In the genomic region with DNA sequence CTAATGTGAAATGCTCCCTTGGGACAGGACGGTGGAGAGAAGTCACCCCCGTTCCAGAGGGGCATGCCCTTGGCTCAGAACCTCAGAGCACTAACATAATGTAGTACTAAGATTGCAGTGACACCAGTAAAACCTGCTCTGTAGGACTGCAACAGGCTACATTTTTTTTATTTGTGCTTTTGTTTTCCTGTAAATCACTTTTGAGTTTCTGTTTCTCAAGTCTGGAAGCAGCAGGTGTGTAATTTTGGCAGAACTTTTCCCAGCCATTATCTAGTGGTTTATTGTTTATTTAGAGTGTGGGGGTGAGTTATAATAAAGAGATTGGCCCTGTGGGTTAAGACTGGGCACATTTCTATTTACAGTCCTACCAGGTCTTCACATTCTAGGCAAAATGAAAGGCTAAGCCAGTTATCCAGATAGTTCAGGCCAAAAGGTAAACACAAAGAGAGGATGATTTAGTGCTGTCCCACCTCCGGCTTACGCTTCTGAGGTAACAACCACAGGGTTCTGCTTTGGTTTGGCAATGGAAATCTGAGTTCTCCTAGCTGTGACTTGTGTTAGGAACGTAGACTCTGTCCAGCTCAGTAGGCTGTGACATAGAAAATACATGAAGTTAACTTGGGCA, we compare ENCODE assay signal across 12 cellular contexts. TPM values are rescaled to one million over a fixed set of nuclear protein-coding genes. Genes with fewer than 3 reads are reported as not detected.
A peak's percentile ranks its signal among the peaks of the same experiment; 100 is the strongest.
DNase-seq lines count a peak whose midpoint lies in the region; ATAC-seq and TF ChIP-seq lines count a peak whose summit lies in the region.
"Had no signal": no experiment of that assay in that cellular context is flagged by ENCODE, and none has a peak within 500 bp of the region (broad histone marks: within the 10 kb centered on the region; RNA-seq: fewer than 3 reads in every experiment).

No MANE protein-coding gene starts in this region.

- TF ChIP-seq RAD21 in IMR-90 (IDR thresholded peaks at IDR 0.05; ENCODE audit: low read length), result no peak

- no peak overlapping the region for H3K9ac ChIP-seq in IMR-90 (ENCODE audit: low read depth, low read length)

- H3K18ac ChIP-seq in IMR-90 (ENCODE audit: low read depth, low read length), result peak overlapping the region; percentile 61; the same call in 1 of the 2 replicates

- CTCF ChIA-PET in IMR-90 (lab: Yijun Ruan, JAX), result no interaction called here

- H2BK5ac ChIP-seq in IMR-90 (ENCODE audit: low read depth, low read length, poor library complexity, severe bottlenecking), result no peak overlapping the region

- peak overlapping the region; percentile 81; the same call in 1 of the 3 replicates for H2BK15ac ChIP-seq in IMR-90 (ENCODE audit: low read depth, low read length)

- H4K8ac ChIP-seq in IMR-90 (ENCODE audit: low read depth in 2 of 2, low read length in 2 of 2), result peak overlapping the region in 1 of 2 experiments; percentile 47; a peak in 2 of 4 replicates

- H4K20me1 ChIP-seq in IMR-90 (ENCODE audit: insufficient read depth, low read length), result no peaks in the 10 kb centered on the region

- no peaks in the 10 kb centered on the region for H3K79me2 ChIP-seq in ACC112 (ENCODE audit: control insufficient read depth, insufficient read depth, low read length, unreplicated experiment)

- H3K4me2 ChIP-seq in IMR-90 (ENCODE audit: low read depth, low read length), result peak overlapping the region; percentile 54

- DNase-seq in IMR-90 (no peak), astrocyte of the hippocampus (ENCODE audit: low read depth, low spot score) (peak; percentile 9), left colon (no peak), GM10266 (ENCODE audit: extremely low spot score) (no peak), tibial artery (no peak)
- DNase-seq: activated T-cell treated with anti-CD3 and anti-CD28 coated beads, Interleukin-2, amount 50 U/mL, for 4 hours; GOT3; MV-4-11; retina had no signal

- intact Hi-C loops in IMR-90 (cut with micrococcal nuclease) (no loop called here), left colon (cut with DNase I, micrococcal nuclease) (no loop called here), tibial artery (cut with DNase I; ENCODE audit: low total_unique reads) (no loop called here)

- peak overlapping the region; percentile 47 for H2BK20ac ChIP-seq in IMR-90 (ENCODE audit: low read depth, low read length)

- in situ Hi-C loops in IMR-90 (cut with MboI; ENCODE audit: low sequenced_read_pairs), result no loop called here

- H3K27me3 ChIP-seq in ACC112 (ENCODE audit: insufficient read depth, low read length) (no peaks in the 10 kb centered on the region), IMR-90 (ENCODE audit: control insufficient read depth, insufficient read depth, low read length) (no peaks in the 10 kb centered on the region), tibial artery (no peaks in the 10 kb centered on the region)

- H2AK5ac ChIP-seq in IMR-90 (ENCODE audit: low read depth, low read length), result peak overlapping the region; percentile 95

- H3K9me3 ChIP-seq in IMR-90 (ENCODE audit: control insufficient read depth, insufficient read depth, low read length) (no peaks in the 10 kb centered on the region), tibial artery (no peaks in the 10 kb centered on the region)

- POLR2A ChIA-PET in IMR-90 (lab: Charles Lee; ENCODE audit: unreplicated experiment), result no interaction called here

- H2BK120ac ChIP-seq in IMR-90 (ENCODE audit: low read depth, low read length), result peak overlapping the region; percentile 45

- 0 out of 2 replicates have a peak, but pooled peaks cover 2% of the 10 kb centered on the region for H3K9me1 ChIP-seq in IMR-90 (ENCODE audit: insufficient read depth, low read length)

- H3K4me3 ChIP-seq in ACC112 (ENCODE audit: low read depth, low read length), result peak overlapping the region; percentile 67
- no peak overlapping the region for H3K4me3 ChIP-seq in IMR-90 (ENCODE audit: insufficient read depth, low read depth, low read length)
- H3K4me3 ChIP-seq in tibial artery, result no peak overlapping the region

- H3K23ac ChIP-seq in IMR-90 (ENCODE audit: low read depth, low read length), result peak overlapping the region; percentile 45; the same call in 1 of the 2 replicates

- no peaks in the 10 kb centered on the region for H3K79me1 ChIP-seq in IMR-90 (ENCODE audit: low read depth in 1 of 2, low read length in 2 of 2)

- no peak for TF ChIP-seq POLR2A in IMR-90 (IDR thresholded peaks at IDR 0.05; ENCODE audit: low read depth, low read length)

- no peak overlapping the region for H2AK9ac ChIP-seq in IMR-90 (replicated peaks; ENCODE audit: low read depth, low read length, poor library complexity)

- no peak overlapping the region; the same call in 1 of the 2 replicates for H3K56ac ChIP-seq in IMR-90 (ENCODE audit: extremely low read depth, insufficient read depth, low read length)

- peak overlapping the region; percentile 49 for H3K14ac ChIP-seq in IMR-90 (replicated peaks; ENCODE audit: low read depth, low read length)

- H3K4me1 ChIP-seq in ACC112 (ENCODE audit: control insufficient read depth, insufficient read depth, low read length, unreplicated experiment) (peaks cover 33% of the 10 kb centered on the region), IMR-90 (ENCODE audit: control insufficient read depth, insufficient read depth, low read length) (peaks cover 3% of the 10 kb centered on the region), tibial artery (peaks cover 0 to 11% (median 9%) of the 10 kb centered on the region in 4 donors)

- no TSS peak for BruUV-seq in IMR-90 (replicated peaks; lab: Mats Ljungman, UMichigan)

- ATAC-seq in IMR-90 (ENCODE audit: low read depth), result peak; percentile 22; the same call in 1 of the 2 replicates
- peak; percentile 34 for ATAC-seq in left colon
- no peak for ATAC-seq in GM18867 (IDR thresholded peaks at IDR 0.05; ENCODE audit: unreplicated experiment)
- no peak for ATAC-seq in GM19324 (IDR thresholded peaks at IDR 0.05; ENCODE audit: low FRiP score, unreplicated experiment)
- ATAC-seq: activated T-cell treated with anti-CD3 and anti-CD28 coated beads, Interleukin-2, amount 50 U/mL, for 4 hours had no signal

- peak overlapping the region; percentile 7; the same call in 1 of the 2 replicates for H4K91ac ChIP-seq in IMR-90 (ENCODE audit: insufficient read depth, low read depth, low read length)

- H3K36me3 ChIP-seq in ACC112 (ENCODE audit: insufficient read depth, low read length), result no peaks in the 10 kb centered on the region
- no peaks in the 10 kb centered on the region for H3K36me3 ChIP-seq in IMR-90 (ENCODE audit: control insufficient read depth, insufficient read depth, low read length)
- no peaks in the 10 kb centered on the region for H3K36me3 ChIP-seq in tibial artery

- TF ChIP-seq CTCF in IMR-90 (conservative IDR thresholded peaks at IDR 0.05; ENCODE audit: low read depth, low read length) (no peak), GM10266 (IDR thresholded peaks at IDR 0.05; ENCODE audit: control insufficient read depth, insufficient read depth, low read depth, missing control alignments) (no peak), tibial artery (IDR thresholded peaks at IDR 0.05) (no peak)

- H4K5ac ChIP-seq in IMR-90 (ENCODE audit: low read depth, low read length), result no peak overlapping the region

- H3K4ac ChIP-seq in IMR-90 (ENCODE audit: low read depth, low read length), result peak overlapping the region; percentile 35

- dilution Hi-C loops in IMR-90 (cut with HindIII; ENCODE audit: low sequenced_read_pairs, unreplicated experiment), result no loop called here

- H3K27ac ChIP-seq in ACC112 (ENCODE audit: low read depth, low read length) (peak overlapping the region; percentile 73), IMR-90 (ENCODE audit: insufficient read depth, low read length) (no peak overlapping the region), tibial artery (no peak overlapping the region)

- H2AFZ ChIP-seq in ACC112 (ENCODE audit: low read length, unreplicated experiment), result peak overlapping the region; percentile 62
- peak overlapping the region; percentile 73 for H2AFZ ChIP-seq in IMR-90 (replicated peaks; ENCODE audit: low read length, poor library complexity)

- WGBS in IMR-90 (ENCODE audit: extremely low coverage in 2 of 2, insufficient read length in 1 of 2), 2 experiments, result 100% methylated on average over 2 of the region's 5 CpGs; no CpG with 5 or more reads in 1 of the 2 experiments

TF ChIP-seq in IMR-90, 13 proteins besides CTCF, POLR2A, EP300 and RAD21 (continues in another document):
- no peak for TF ChIP-seq RCOR1 (IDR thresholded peaks at IDR 0.05; ENCODE audit: insufficient replicate concordance, low read length)
- no peak for TF ChIP-seq NFE2L2 (IDR thresholded peaks at IDR 0.05; ENCODE audit: low read depth, low read length)
- TF ChIP-seq RFX5 (IDR thresholded peaks at IDR 0.05; ENCODE audit: low read depth, low read length), result no peak
- TF ChIP-seq CHD1 (IDR thresholded peaks at IDR 0.05; ENCODE audit: low read depth, low read length), result no peak
- TF ChIP-seq CEBPB (IDR thresholded peaks at IDR 0.05; ENCODE audit: low read depth, low read length), result no peak
- no peak for TF ChIP-seq MXI1 (IDR thresholded peaks at IDR 0.05; ENCODE audit: borderline replicate concordance, low read depth, low read length)
- no peak for TF ChIP-seq MAFK (IDR thresholded peaks at IDR 0.05; ENCODE audit: low read depth, low read length)
- TF ChIP-seq, protein P1, sequence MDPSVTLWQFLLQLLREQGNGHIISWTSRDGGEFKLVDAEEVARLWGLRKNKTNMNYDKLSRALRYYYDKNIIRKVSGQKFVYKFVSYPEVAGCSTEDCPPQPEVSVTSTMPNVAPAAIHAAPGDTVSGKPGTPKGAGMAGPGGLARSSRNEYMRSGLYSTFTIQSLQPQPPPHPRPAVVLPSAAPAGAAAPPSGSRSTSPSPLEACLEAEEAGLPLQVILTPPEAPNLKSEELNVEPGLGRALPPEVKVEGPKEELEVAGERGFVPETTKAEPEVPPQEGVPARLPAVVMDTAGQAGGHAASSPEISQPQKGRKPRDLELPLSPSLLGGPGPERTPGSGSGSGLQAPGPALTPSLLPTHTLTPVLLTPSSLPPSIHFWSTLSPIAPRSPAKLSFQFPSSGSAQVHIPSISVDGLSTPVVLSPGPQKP (IDR thresholded peaks at IDR 0.05; ENCODE audit: borderline replicate concordance, low read depth, low read length), result no peak
- TF ChIP-seq FOS (IDR thresholded peaks at IDR 0.05; ENCODE audit: low read depth, low read length), result no peak
- TF ChIP-seq SMC3 (IDR thresholded peaks at IDR 0.05; ENCODE audit: low read depth, low read length), result no peak
- TF ChIP-seq BHLHE40 (IDR thresholded peaks at IDR 0.05; ENCODE audit: low read depth, low read length), result no peak
- no peak for TF ChIP-seq MAZ (IDR thresholded peaks at IDR 0.05; ENCODE audit: borderline replicate concordance, low read depth, low read length)

RNA-seq across cellular contexts. Expression of a gene that starts 50.2 kb away (rescaled TPM):
- total RNA-seq in IMR-90 (2012; rRNA removed) (66.1 and 80.8 TPM in 2 replicates), left colon (100 to 1,000 TPM; 113 to 121 TPM)
- 14.1 and 18.0 TPM in 2 replicates for polyA plus RNA-seq in IMR-90 (2012; rRNA removed)
- polyA plus RNA-seq in IMR-90 (2012; cell fraction: cytosol; rRNA removed), result 7.3 and 16.2 TPM in 2 replicates
- 3.5 and 12.9 TPM in 2 replicates for polyA plus RNA-seq in IMR-90 (2012; cell fraction: nucleus; rRNA removed; ENCODE audit: low replicate concordance)

Comparison
In these comparisons a context has a peak if more than half of its experiments do, and no peak if none do; other contexts are left out.
1. ATAC-seq: peak in IMR-90 (single experiment) and left colon (single experiment); none in GM18867 (single experiment) and GM19324 (single experiment).